ENCODE assay signal across 14 cellular contexts in genomic region chr2:10931710-10932255, GRCh38. TPM values are rescaled to one million over a fixed set of nuclear protein-coding genes. Genes with fewer than 3 reads are reported as not detected.
DNase-seq lines count a peak whose midpoint lies in the region; ATAC-seq, FAIRE-seq and TF ChIP-seq lines count a peak whose summit lies in the region.
"Had no signal": no experiment of that assay in that cellular context is flagged by ENCODE, and none has a peak within 500 bp of the region (broad histone marks: within the 10 kb centered on the region; RNA-seq: fewer than 3 reads in every experiment).

No MANE protein-coding gene starts in this region.

- no peak for TF ChIP-seq POLR2A in heart left ventricle (IDR thresholded peaks at IDR 0.05)

- H3K9ac ChIP-seq in astrocyte (ENCODE audit: low read length): no peak overlapping the region

- peaks cover 17% of the 10 kb centered on the region for H3K4me1 Mint-ChIP-seq in astrocyte (ENCODE audit: low read depth, unreplicated experiment)
- H3K4me1 Mint-ChIP-seq in activated CD4-positive, alpha-beta memory T cell treated with anti-CD3 and anti-CD28 coated beads, Interleukin-2, amount 10 ng/mL, durations not matched to agents 7 days and 5 days: peaks cover 2% of the 10 kb centered on the region

- H3K27ac ChIP-seq in heart left ventricle: no peak overlapping the region
- H3K27ac ChIP-seq in right atrium auricular region: no peak overlapping the region
- peak overlapping the region; percentile 24 for H3K27ac ChIP-seq in astrocyte (ENCODE audit: low read depth, low read length)
- H3K27ac ChIP-seq: hepatocyte, lower lobe of right lung, thyroid gland had no signal

- ATAC-seq in heart left ventricle (peak in 3 of 4 donors; percentile 13 to 31 (median 26)), GM18873 (IDR thresholded peaks at IDR 0.05; ENCODE audit: low FRiP score, unreplicated experiment) (no peak)
- ATAC-seq: activated T-cell treated with anti-CD3 and anti-CD28 coated beads, Interleukin-2, amount 50 U/mL, for 4 hours had no signal

- H3K4me3 Mint-ChIP-seq in astrocyte (ENCODE audit: unreplicated experiment): no peak overlapping the region
- no peak overlapping the region for H3K4me3 Mint-ChIP-seq in activated CD4-positive, alpha-beta memory T cell treated with anti-CD3 and anti-CD28 coated beads, Interleukin-2, amount 10 ng/mL, durations not matched to agents 7 days and 5 days
- H3K4me3 Mint-ChIP-seq: activated T-cell treated with anti-CD3 and anti-CD28 coated beads, Interleukin-2, amount 50 U/mL, for 4 hours; neural crest cell had no signal

- no peaks in the 10 kb centered on the region for H3K9me3 Mint-ChIP-seq in astrocyte (ENCODE audit: unreplicated experiment)
- no peaks in the 10 kb centered on the region for H3K9me3 Mint-ChIP-seq in activated CD4-positive, alpha-beta memory T cell treated with anti-CD3 and anti-CD28 coated beads, Interleukin-2, amount 10 ng/mL, durations not matched to agents 7 days and 5 days
- H3K9me3 Mint-ChIP-seq: activated T-cell treated with anti-CD3 and anti-CD28 coated beads, Interleukin-2, amount 50 U/mL, for 4 hours; neural crest cell had no signal

- no peak for FAIRE-seq in astrocyte (lab: Jason Lieb, UNC)
- FAIRE-seq: A204.1 had no signal

- H3K27me3 Mint-ChIP-seq in astrocyte (ENCODE audit: low read depth, unreplicated experiment): peaks cover 12% of the 10 kb centered on the region
- H3K27me3 Mint-ChIP-seq in activated CD4-positive, alpha-beta memory T cell treated with anti-CD3 and anti-CD28 coated beads, Interleukin-2, amount 10 ng/mL, durations not matched to agents 7 days and 5 days: peaks cover 18% of the 10 kb centered on the region

- H3K4me1 ChIP-seq in heart left ventricle: peaks cover 0 to 6% (median 0%) of the 10 kb centered on the region in 12 donors
- no peaks in the 10 kb centered on the region for H3K4me1 ChIP-seq in right atrium auricular region
- peaks cover 42% of the 10 kb centered on the region for H3K4me1 ChIP-seq in astrocyte (ENCODE audit: insufficient read depth, low read length)
- H3K4me1 ChIP-seq: lower lobe of right lung, thyroid gland had no signal

- DNase-seq in heart left ventricle (peak in 1 of 5 donors; percentile 51), right atrium auricular region (ENCODE audit: low spot score) (no peak), astrocyte (ENCODE audit: low read depth) (peak; percentile 79), iPS-NIHi11 (ENCODE audit: low spot score) (peak; percentile 52), NCI-H1417 treated with DMSO at 0.1 percent for 48 hours (lab: John Stamatoyannopoulos, UW) (no peak), 8988T (no peak)
- no peak for DNase-seq in activated CD4-positive, alpha-beta memory T cell treated with anti-CD3 and anti-CD28 coated beads, Interleukin-2, amount 10 ng/mL, durations not matched to agents 7 days and 5 days
- DNase-seq: activated T-cell treated with anti-CD3 and anti-CD28 coated beads, Interleukin-2, amount 50 U/mL, for 4 hours; lower lobe of right lung had no signal

- no peaks in the 10 kb centered on the region for H3K79me2 ChIP-seq in astrocyte (ENCODE audit: insufficient read depth, low read length)
- H3K79me2 ChIP-seq: hepatocyte had no signal

- H3K4me3 ChIP-seq in heart left ventricle (no peak overlapping the region), right atrium auricular region (no peak overlapping the region), astrocyte (ENCODE audit: insufficient read depth, low read depth, low read length) (no peak overlapping the region)
- H3K4me3 ChIP-seq: hepatocyte, lower lobe of right lung, thyroid gland had no signal

- CTCF ChIA-PET in activated CD4-positive, alpha-beta memory T cell treated with anti-CD3 and anti-CD28 coated beads, Interleukin-2, amount 10 ng/mL, durations not matched to agents 7 days and 5 days (lab: Charles Lee): no interaction called here

- 82 to 93% (median 89%) methylated on average over 9 to 14 of the region's 14 CpGs for WGBS in heart left ventricle, 4 donors

- H2AFZ ChIP-seq in astrocyte (ENCODE audit: low read depth, low read length): no peak overlapping the region
- H2AFZ ChIP-seq: hepatocyte had no signal

- H3K36me3 ChIP-seq in heart left ventricle: no peaks in the 10 kb centered on the region
- H3K36me3 ChIP-seq in right atrium auricular region: no peaks in the 10 kb centered on the region
- no peaks in the 10 kb centered on the region for H3K36me3 ChIP-seq in astrocyte (ENCODE audit: insufficient read depth, low read length)
- H3K36me3 ChIP-seq: lower lobe of right lung, thyroid gland had no signal

- H3K27ac Mint-ChIP-seq in astrocyte (ENCODE audit: unreplicated experiment): no peak overlapping the region
- no peak overlapping the region for H3K27ac Mint-ChIP-seq in activated CD4-positive, alpha-beta memory T cell treated with anti-CD3 and anti-CD28 coated beads, Interleukin-2, amount 10 ng/mL, durations not matched to agents 7 days and 5 days

- H4K20me1 ChIP-seq in astrocyte (ENCODE audit: insufficient read depth, low read length): no peaks in the 10 kb centered on the region

- H3K27me3 ChIP-seq in heart left ventricle (peaks cover 0 to 11% (median 5%) of the 10 kb centered on the region in 9 donors), right atrium auricular region (no peaks in the 10 kb centered on the region), astrocyte (ENCODE audit: insufficient read depth, low read length) (no peaks in the 10 kb centered on the region)
- H3K27me3 ChIP-seq: thyroid gland had no signal

- H3K4me2 ChIP-seq in astrocyte (ENCODE audit: low read length): peak overlapping the region; percentile 53
- H3K4me2 ChIP-seq: hepatocyte had no signal

- TF ChIP-seq CTCF in heart left ventricle (IDR thresholded peaks at IDR 0.05): no peak
- no peak for TF ChIP-seq CTCF in right atrium auricular region (IDR thresholded peaks at IDR 0.05)
- no peak for TF ChIP-seq CTCF in astrocyte (IDR thresholded peaks at IDR 0.05; ENCODE audit: insufficient read depth, low read depth, low read length)

- intact Hi-C loops in heart left ventricle (cut with DNase I): no loop called here

- POLR2A ChIA-PET in activated CD4-positive, alpha-beta memory T cell treated with anti-CD3 and anti-CD28 coated beads, Interleukin-2, amount 10 ng/mL, durations not matched to agents 7 days and 5 days (lab: Charles Lee): no interaction called here

- H3K36me3 Mint-ChIP-seq in astrocyte (ENCODE audit: low read depth, unreplicated experiment): no peaks in the 10 kb centered on the region
- no peaks in the 10 kb centered on the region for H3K36me3 Mint-ChIP-seq in activated CD4-positive, alpha-beta memory T cell treated with anti-CD3 and anti-CD28 coated beads, Interleukin-2, amount 10 ng/mL, durations not matched to agents 7 days and 5 days (ENCODE audit: low read depth)

- no peaks in the 10 kb centered on the region for H3K9me3 ChIP-seq in heart left ventricle
- H3K9me3 ChIP-seq in right atrium auricular region: no peaks in the 10 kb centered on the region
- H3K9me3 ChIP-seq in astrocyte (ENCODE audit: insufficient read depth, low read depth, low read length): no peaks in the 10 kb centered on the region
- H3K9me3 ChIP-seq: lower lobe of right lung, thyroid gland had no signal

RNA-seq across cellular contexts. Expression of gene KCNF1, which starts 20.0 kb away (rescaled TPM):
- total RNA-seq in heart left ventricle: under 1 TPM in 4 of 9 donors, not detected in 5; 0.20 to 0.36 (median 0.28) TPM
- polyA plus RNA-seq in heart left ventricle: under 1 TPM; 0.22 to 0.23 TPM
- total RNA-seq in right atrium auricular region: under 1 TPM; 0.30 to 0.94 TPM
- 0.19 and 1.6 TPM in 2 replicates for total RNA-seq in astrocyte
- not detected for total RNA-seq in activated CD4-positive, alpha-beta memory T cell treated with anti-CD3 and anti-CD28 coated beads, Interleukin-2, amount 10 ng/mL, durations not matched to agents 7 days and 5 days
- total RNA-seq: activated T-cell treated with anti-CD3 and anti-CD28 coated beads, Interleukin-2, amount 50 U/mL, for 4 hours; lower lobe of right lung; thyroid gland had no signal

Comparison
In these comparisons a context has a peak if more than half of its experiments do, and no peak if none do; other contexts are left out.
1. DNase-seq: peak in astrocyte (single experiment) and iPS-NIHi11 (single experiment); none in right atrium auricular region (single experiment), activated CD4-positive, alpha-beta memory T cell treated with anti-CD3 and anti-CD28 coated beads, Interleukin-2, amount 10 ng/mL, durations not matched to agents 7 days and 5 days (single experiment), NCI-H1417 treated with DMSO at 0.1 percent for 48 hours (single experiment) and 8988T (single experiment).